19 cellular contexts compared by ENCODE assay signal in genomic region chr14:97618917-97619690, GRCh38.
A peak's percentile ranks its signal among the peaks of the same experiment; 100 is the strongest.
DNase-seq lines count a peak whose midpoint lies in the region; ATAC-seq and TF ChIP-seq lines count a peak whose summit lies in the region.
"Had no signal": no experiment of that assay in that cellular context is flagged by ENCODE, and none has a peak within 500 bp of the region (broad histone marks: within the 10 kb centered on the region; RNA-seq: fewer than 3 reads in every experiment).

No MANE protein-coding gene starts in this region.

- intact Hi-C loops in CD4-positive, alpha-beta memory T cell (cut with micrococcal nuclease): no loop called here
- intact Hi-C loops in activated CD8-positive, alpha-beta T cell treated with anti-CD3 and anti-CD28 coated beads for 36 hours (cut with micrococcal nuclease): loop anchor here (2.0 kb wide), 1 partner anchor 16 kb away; no protein-coding TSS in a partner anchor
- intact Hi-C loops in naive thymus-derived CD4-positive, alpha-beta T cell (cut with micrococcal nuclease): loop anchor here in 1 of 2 donors (5.0 kb wide), 1 partner anchor 1653 kb away; the partner anchor contains the start of gene BCL11B

- peaks cover 45% of the 10 kb centered on the region for H3K4me1 ChIP-seq in CD4-positive, alpha-beta memory T cell (ENCODE audit: insufficient read depth, low read length)
- peaks cover 37 to 38% of the 10 kb centered on the region in 2 donors for H3K4me1 ChIP-seq in naive thymus-derived CD4-positive, alpha-beta T cell (ENCODE audit: control insufficient read depth in 2 of 2, insufficient read depth in 2 of 2, low read length in 2 of 2)
- H3K4me1 ChIP-seq: Caco-2, upper lobe of right lung had no signal

- CTCF ChIA-PET in activated CD4-positive, alpha-beta T cell treated with anti-CD3 and anti-CD28 coated beads, Interleukin-2, amount 10 ng/mL, durations not matched to agents 7 days and 5 days (lab: Charles Lee): interaction anchor here (0.6 to 1.5 kb wide), 3 partner anchors 14 to 17 kb away, joined by 3 to 9 read pairs (median 5); no protein-coding TSS in a partner anchor
- CTCF ChIA-PET in CD4-positive, alpha-beta memory T cell (lab: Charles Lee; ENCODE audit: partially characterized antibody): interaction anchor here (1.1 to 1.5 kb wide), 4 partner anchors 9 to 74 kb away, joined by 3 to 15 read pairs (median 3); no protein-coding TSS in a partner anchor
- CTCF ChIA-PET in activated CD8-positive, alpha-beta T cell treated with anti-CD3 and anti-CD28 coated beads for 36 hours (lab: Charles Lee): interaction anchor here (1.0 kb wide), 1 partner anchor 520 kb away, joined by 3 read pairs; no protein-coding TSS in a partner anchor
- CTCF ChIA-PET in naive thymus-derived CD4-positive, alpha-beta T cell (lab: Charles Lee): interaction anchor here (0.6 to 0.8 kb wide), 2 partner anchors 11 to 15 kb away, joined by 3 to 4 read pairs; no protein-coding TSS in a partner anchor

- no peak overlapping the region for H3K4me3 Mint-ChIP-seq in activated CD4-positive, alpha-beta T cell treated with anti-CD3 and anti-CD28 coated beads, Interleukin-2, amount 10 ng/mL, durations not matched to agents 7 days and 5 days
- H3K4me3 Mint-ChIP-seq in CD4-positive, alpha-beta memory T cell: peak overlapping the region in 7 of 8 donors; percentile 1 to 94 (median 74)
- peak overlapping the region; percentile 34 for H3K4me3 Mint-ChIP-seq in activated CD8-positive, alpha-beta T cell treated with anti-CD3 and anti-CD28 coated beads for 36 hours
- peak overlapping the region; percentile 64 to 95 (median 84) for H3K4me3 Mint-ChIP-seq in naive thymus-derived CD4-positive, alpha-beta T cell
- no peak overlapping the region for H3K4me3 Mint-ChIP-seq in osteocyte (ENCODE audit: unreplicated experiment)
- H3K4me3 Mint-ChIP-seq: B cell had no signal

- no peaks in the 10 kb centered on the region for H3K36me3 ChIP-seq in CD4-positive, alpha-beta memory T cell (ENCODE audit: insufficient read depth, low read length)
- H3K36me3 ChIP-seq in naive thymus-derived CD4-positive, alpha-beta T cell (ENCODE audit: control insufficient read depth in 2 of 3, insufficient read depth in 3 of 3, low read length in 3 of 3): no peaks in the 10 kb centered on the region
- H3K36me3 ChIP-seq: MG63, upper lobe of right lung had no signal

- no peak for DNase-seq in activated CD4-positive, alpha-beta T cell treated with anti-CD3 and anti-CD28 coated beads, Interleukin-2, amount 10 ng/mL, durations not matched to agents 7 days and 5 days
- no peak for DNase-seq in activated CD4-positive, alpha-beta T cell treated with anti-CD3 and anti-CD28 coated beads for 1 hour
- DNase-seq in CD4-positive, alpha-beta memory T cell: no peak
- DNase-seq in activated CD8-positive, alpha-beta T cell treated with anti-CD3 and anti-CD28 coated beads for 36 hours: no peak
- no peak for DNase-seq in naive thymus-derived CD4-positive, alpha-beta T cell
- no peak for DNase-seq in KBM-7
- DNase-seq in osteocyte (ENCODE audit: extremely low spot score, unreplicated experiment): no peak
- DNase-seq: Caco-2, cerebellar nuclear complex, DMS79, dorsolateral prefrontal cortex, head of caudate nucleus, MG63, PC-3, Right ventricle myocardium superior, upper lobe of right lung had no signal

- peak; percentile 62 for ATAC-seq in activated CD8-positive, alpha-beta T cell treated with anti-CD3 and anti-CD28 coated beads for 36 hours
- ATAC-seq in naive thymus-derived CD4-positive, alpha-beta T cell: no peak
- ATAC-seq in GM19467 (IDR thresholded peaks at IDR 0.05; ENCODE audit: unreplicated experiment): no peak
- ATAC-seq: PC-3, sciatic nerve, upper lobe of right lung had no signal

- peaks cover 50% of the 10 kb centered on the region for H3K4me1 Mint-ChIP-seq in activated CD4-positive, alpha-beta T cell treated with anti-CD3 and anti-CD28 coated beads, Interleukin-2, amount 10 ng/mL, durations not matched to agents 7 days and 5 days
- H3K4me1 Mint-ChIP-seq in CD4-positive, alpha-beta memory T cell: peaks cover 45 to 65% (median 47%) of the 10 kb centered on the region in 4 donors
- H3K4me1 Mint-ChIP-seq in activated CD8-positive, alpha-beta T cell treated with anti-CD3 and anti-CD28 coated beads for 36 hours (ENCODE audit: low read depth): peaks cover 44% of the 10 kb centered on the region
- peaks cover 33 to 69% (median 57%) of the 10 kb centered on the region in 7 donors for H3K4me1 Mint-ChIP-seq in naive thymus-derived CD4-positive, alpha-beta T cell
- H3K4me1 Mint-ChIP-seq in osteocyte (ENCODE audit: unreplicated experiment): no peaks in the 10 kb centered on the region

- H3K27me3 ChIP-seq in CD4-positive, alpha-beta memory T cell (ENCODE audit: insufficient read depth, low read length): no peaks in the 10 kb centered on the region
- H3K27me3 ChIP-seq in naive thymus-derived CD4-positive, alpha-beta T cell (ENCODE audit: control insufficient read depth in 2 of 2, insufficient read depth in 2 of 2, low read length in 2 of 2): no peaks in the 10 kb centered on the region
- H3K27me3 ChIP-seq: MG63, upper lobe of right lung had no signal

- no peaks in the 10 kb centered on the region for H3K27me3 Mint-ChIP-seq in activated CD4-positive, alpha-beta T cell treated with anti-CD3 and anti-CD28 coated beads, Interleukin-2, amount 10 ng/mL, durations not matched to agents 7 days and 5 days
- H3K27me3 Mint-ChIP-seq in CD4-positive, alpha-beta memory T cell: no peaks in the 10 kb centered on the region
- no peaks in the 10 kb centered on the region for H3K27me3 Mint-ChIP-seq in activated CD8-positive, alpha-beta T cell treated with anti-CD3 and anti-CD28 coated beads for 36 hours
- H3K27me3 Mint-ChIP-seq in naive thymus-derived CD4-positive, alpha-beta T cell: no peaks in the 10 kb centered on the region
- no peaks in the 10 kb centered on the region for H3K27me3 Mint-ChIP-seq in osteocyte (ENCODE audit: unreplicated experiment)
- H3K27me3 Mint-ChIP-seq: B cell had no signal

- POLR2A ChIA-PET in activated CD4-positive, alpha-beta T cell treated with anti-CD3 and anti-CD28 coated beads, Interleukin-2, amount 10 ng/mL, durations not matched to agents 7 days and 5 days (lab: Charles Lee): interaction anchor here (0.6 to 0.8 kb wide), 2 partner anchors 16 to 513 kb away, joined by 3 to 4 read pairs; no protein-coding TSS in a partner anchor
- POLR2A ChIA-PET in CD4-positive, alpha-beta memory T cell (lab: Charles Lee; ENCODE audit: partially characterized antibody): interaction anchor here (0.7 to 4.9 kb wide), 12 partner anchors 9 to 1644 kb away, joined by 3 to 82 read pairs (median 5); no protein-coding TSS in a partner anchor
- POLR2A ChIA-PET in activated CD8-positive, alpha-beta T cell treated with anti-CD3 and anti-CD28 coated beads for 36 hours (lab: Charles Lee): interaction anchor here (1.3 to 1.7 kb wide), 2 partner anchors 13 to 16 kb away, joined by 4 to 8 read pairs; no protein-coding TSS in a partner anchor
- POLR2A ChIA-PET in naive thymus-derived CD4-positive, alpha-beta T cell (lab: Charles Lee): interaction anchor here (0.5 to 5.9 kb wide), 12 partner anchors 9 to 1653 kb away, joined by 3 to 62 read pairs (median 3); partner anchors contain the start of gene BCL11B

- in situ Hi-C loops in KBM-7 (cut with MboI; ENCODE audit: low pct_unique_long_range_greater_than_20kb, low sequenced_read_pairs): no loop called here

- H3K27ac ChIP-seq in CD4-positive, alpha-beta memory T cell (ENCODE audit: low read depth, low read length): peak overlapping the region; percentile 73
- H3K27ac ChIP-seq in naive thymus-derived CD4-positive, alpha-beta T cell (ENCODE audit: low read depth, low read length): peak overlapping the region; percentile 76
- H3K27ac ChIP-seq: dorsolateral prefrontal cortex, upper lobe of right lung had no signal

- H3K4me3 ChIP-seq in CD4-positive, alpha-beta memory T cell (ENCODE audit: low read length in 2 of 2): no peak overlapping the region
- peak overlapping the region; percentile 19 for H3K4me3 ChIP-seq in naive thymus-derived CD4-positive, alpha-beta T cell (ENCODE audit: low read length)
- H3K4me3 ChIP-seq: dorsolateral prefrontal cortex, MG63, upper lobe of right lung had no signal

- H3K36me3 Mint-ChIP-seq in activated CD4-positive, alpha-beta T cell treated with anti-CD3 and anti-CD28 coated beads, Interleukin-2, amount 10 ng/mL, durations not matched to agents 7 days and 5 days (ENCODE audit: low read depth): peaks cover 25% of the 10 kb centered on the region
- H3K36me3 Mint-ChIP-seq in CD4-positive, alpha-beta memory T cell: peaks cover 12% of the 10 kb centered on the region in 2 donors
- H3K36me3 Mint-ChIP-seq in activated CD8-positive, alpha-beta T cell treated with anti-CD3 and anti-CD28 coated beads for 36 hours (ENCODE audit: low read depth): peaks cover 13% of the 10 kb centered on the region
- peaks cover 3 to 35% (median 7%) of the 10 kb centered on the region in 5 donors for H3K36me3 Mint-ChIP-seq in naive thymus-derived CD4-positive, alpha-beta T cell
- no peaks in the 10 kb centered on the region for H3K36me3 Mint-ChIP-seq in osteocyte (ENCODE audit: unreplicated experiment)

- no peaks in the 10 kb centered on the region for H3K9me3 ChIP-seq in CD4-positive, alpha-beta memory T cell (ENCODE audit: control insufficient read depth in 1 of 2, low read length in 2 of 2)
- peaks cover 0 to 9% (median 0%) of the 10 kb centered on the region in 3 experiments for H3K9me3 ChIP-seq in naive thymus-derived CD4-positive, alpha-beta T cell (ENCODE audit: control insufficient read depth in 2 of 3, low read length in 3 of 3)
- H3K9me3 ChIP-seq: upper lobe of right lung had no signal

- peak overlapping the region; percentile 98 for H3K27ac Mint-ChIP-seq in activated CD4-positive, alpha-beta T cell treated with anti-CD3 and anti-CD28 coated beads, Interleukin-2, amount 10 ng/mL, durations not matched to agents 7 days and 5 days
- peak overlapping the region; percentile 89 to 99 (median 97) for H3K27ac Mint-ChIP-seq in CD4-positive, alpha-beta memory T cell
- peak overlapping the region; percentile 92 for H3K27ac Mint-ChIP-seq in activated CD8-positive, alpha-beta T cell treated with anti-CD3 and anti-CD28 coated beads for 36 hours
- peak overlapping the region; percentile 95 to 100 (median 98) for H3K27ac Mint-ChIP-seq in naive thymus-derived CD4-positive, alpha-beta T cell
- no peak overlapping the region for H3K27ac Mint-ChIP-seq in osteocyte (ENCODE audit: unreplicated experiment)
- H3K27ac Mint-ChIP-seq: B cell had no signal

- no peak for TF ChIP-seq CTCF in activated CD8-positive, alpha-beta T cell treated with anti-CD3 and anti-CD28 coated beads for 36 hours (IDR thresholded peaks at IDR 0.05)
- no peak for TF ChIP-seq CTCF in osteocyte (IDR thresholded peaks at IDR 0.05)

- H3K9me3 Mint-ChIP-seq in activated CD4-positive, alpha-beta T cell treated with anti-CD3 and anti-CD28 coated beads, Interleukin-2, amount 10 ng/mL, durations not matched to agents 7 days and 5 days: peaks cover 22% of the 10 kb centered on the region
- peaks cover 0 to 19% (median 14%) of the 10 kb centered on the region in 8 donors for H3K9me3 Mint-ChIP-seq in CD4-positive, alpha-beta memory T cell
- peaks cover 12% of the 10 kb centered on the region for H3K9me3 Mint-ChIP-seq in activated CD8-positive, alpha-beta T cell treated with anti-CD3 and anti-CD28 coated beads for 36 hours
- H3K9me3 Mint-ChIP-seq in naive thymus-derived CD4-positive, alpha-beta T cell: peaks cover 2 to 22% (median 13%) of the 10 kb centered on the region in 11 donors
- H3K9me3 Mint-ChIP-seq in osteocyte (ENCODE audit: unreplicated experiment): peaks cover 64% of the 10 kb centered on the region

Comparison
In these comparisons a context has a peak if more than half of its experiments do, and no peak if none do; other contexts are left out.
1. H3K4me3 Mint-ChIP-seq: peak in CD4-positive, alpha-beta memory T cell (7 of 8), activated CD8-positive, alpha-beta T cell treated with anti-CD3 and anti-CD28 coated beads for 36 hours (single experiment) and naive thymus-derived CD4-positive, alpha-beta T cell (10 of 10); none in activated CD4-positive, alpha-beta T cell treated with anti-CD3 and anti-CD28 coated beads, Interleukin-2, amount 10 ng/mL, durations not matched to agents 7 days and 5 days (single experiment) and osteocyte (single experiment).